In the genomic region with DNA sequence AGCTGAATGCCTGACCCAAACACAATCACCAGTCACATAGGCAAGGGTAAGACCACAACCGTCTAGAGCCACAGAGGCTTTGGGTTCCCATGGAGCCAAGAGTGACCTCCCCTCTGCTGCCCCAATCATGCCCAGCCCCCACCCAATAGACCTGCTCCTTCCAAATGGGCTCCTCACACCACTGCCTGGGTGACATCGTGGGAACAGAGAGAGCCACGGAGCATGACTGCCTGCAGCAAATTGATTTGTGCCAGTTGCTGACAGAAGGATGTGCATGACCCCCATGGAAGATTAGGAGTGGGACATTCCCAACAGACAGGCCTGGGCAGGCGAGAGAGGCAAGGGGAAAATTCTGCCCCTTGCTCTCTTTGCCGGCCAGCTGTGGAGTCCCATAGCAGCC, we compare ENCODE assay signal across 19 cellular contexts.
A peak's percentile ranks its signal among the peaks of the same experiment; 100 is the strongest.
DNase-seq lines count a peak whose midpoint lies in the region; ATAC-seq and TF ChIP-seq lines count a peak whose summit lies in the region.
"Had no signal": no experiment of that assay in that cellular context is flagged by ENCODE, and none has a peak within 500 bp of the region (broad histone marks: within the 10 kb centered on the region; RNA-seq: fewer than 3 reads in every experiment).

No MANE protein-coding gene starts in this region.

- peaks cover 14% of the 10 kb centered on the region for H3K36me3 Mint-ChIP-seq in endodermal cell (ENCODE audit: low read depth)
- peaks cover 8% of the 10 kb centered on the region for H3K36me3 Mint-ChIP-seq in nephron (ENCODE audit: low read depth)
- H3K36me3 Mint-ChIP-seq: CD8-positive, alpha-beta memory T cell had no signal

- H3K27me3 Mint-ChIP-seq in endodermal cell (ENCODE audit: insufficient read depth) (no peaks in the 10 kb centered on the region), nephron (ENCODE audit: low read depth) (no peaks in the 10 kb centered on the region)

- peaks cover 0 to 12% (median 0%) of the 10 kb centered on the region in 11 experiments; a peak in 1 of 22 replicates for H3K9me3 ChIP-seq in BLaER1 treated with 17β-estradiol and CSF1 and Interleukin-3, amounts not matched to agents 10 nM and 100 nM (replicated peaks in 1 of 11)
- H3K9me3 ChIP-seq in HEK293 (ENCODE audit: control insufficient read depth, insufficient read depth, low read depth, low read length) = no peaks in the 10 kb centered on the region
- H3K9me3 ChIP-seq in endodermal cell (ENCODE audit: control insufficient read depth, low read length) = no peaks in the 10 kb centered on the region
- H3K9me3 ChIP-seq: HAP-1 had no signal

- H3K9me3 Mint-ChIP-seq in endodermal cell = no peaks in the 10 kb centered on the region
- no peaks in the 10 kb centered on the region for H3K9me3 Mint-ChIP-seq in nephron

- TF ChIP-seq CTCF in HEK293 (tag by site-specific recombination; IDR thresholded peaks at IDR 0.05) = no peak
- TF ChIP-seq CTCF in endodermal cell (conservative IDR thresholded peaks at IDR 0.05) = no peak
- no peak for TF ChIP-seq CTCF in nephron (IDR thresholded peaks at IDR 0.05; ENCODE audit: unreplicated experiment in 3 of 3)
- no peak for TF ChIP-seq CTCF in RWPE1 (conservative IDR thresholded peaks at IDR 0.05; ENCODE audit: low read depth)
- no peak for TF ChIP-seq CTCF in foreskin fibroblast (IDR thresholded peaks at IDR 0.05; ENCODE audit: low read depth, low read length)

- DNase-seq in endodermal cell (no peak), AG08396 (ENCODE audit: low spot score) (no peak), RWPE1 (ENCODE audit: low spot score) (no peak), foreskin fibroblast (no peak)
- DNase-seq: ACHN; CD8-positive, alpha-beta memory T cell; Kasumi-1; MV-4-11; NCI-H1417 treated with DMSO at 0.1 percent for 48 hours; NCI-H2081; NCI-H226; NCI-H526 treated with DMSO at 0.1 percent for 48 hours; SHP77 had no signal

- H4K20me1 ChIP-seq in BLaER1 treated with 17β-estradiol and CSF1 and Interleukin-3, amounts not matched to agents 10 nM and 100 nM = no peaks in the 10 kb centered on the region

- WGBS in endodermal cell (ENCODE audit: insufficient coverage in 1 of 2, insufficient read length in 1 of 2), 2 experiments = 79 to 80% methylated on average over 3 to 5 of the region's 5 CpGs

- H3K4me2 ChIP-seq in BLaER1 treated with 17β-estradiol and CSF1 and Interleukin-3, amounts not matched to agents 10 nM and 100 nM = peak overlapping the region in 9 of 11 experiments; percentile 13 to 75 (median 59); a peak in 17 of 22 replicates

- H3K27me3 ChIP-seq in BLaER1 treated with 17β-estradiol and CSF1 and Interleukin-3, amounts not matched to agents 10 nM and 100 nM = peaks cover 0 to 19% (median 0%) of the 10 kb centered on the region in 11 experiments; a peak in 3 of 22 replicates
- no peaks in the 10 kb centered on the region for H3K27me3 ChIP-seq in endodermal cell (ENCODE audit: control insufficient read depth, insufficient read depth, low read length, poor library complexity, severe bottlenecking)

- POLR2A ChIA-PET in HEK293 (lab: Yijun Ruan, JAX) = no interaction called here
- POLR2A ChIA-PET in RWPE1 (lab: Yijun Ruan, JAX; ENCODE audit: low non-redundant PET) = no interaction called here

- H3K4me1 ChIP-seq in BLaER1 treated with 17β-estradiol and CSF1 and Interleukin-3, amounts not matched to agents 10 nM and 100 nM = peaks cover 0 to 48% (median 37%) of the 10 kb centered on the region in 10 experiments; a peak in 15 of 20 replicates
- H3K4me1 ChIP-seq in HEK293 (ENCODE audit: control insufficient read depth, insufficient read depth, low read length) = no peaks in the 10 kb centered on the region
- no peaks in the 10 kb centered on the region for H3K4me1 ChIP-seq in endodermal cell (ENCODE audit: control insufficient read depth, insufficient read depth, low read length)
- H3K4me1 ChIP-seq: HAP-1 had no signal

- H3K27ac Mint-ChIP-seq in endodermal cell = no peak overlapping the region
- peak overlapping the region in 2 of 3 experiments; percentile 10 to 41 for H3K27ac Mint-ChIP-seq in nephron
- H3K27ac Mint-ChIP-seq: B cell had no signal

- no peak overlapping the region for H3K4me3 ChIP-seq in BLaER1 treated with 17β-estradiol and CSF1 and Interleukin-3, amounts not matched to agents 10 nM and 100 nM
- H3K4me3 ChIP-seq in HEK293 (ENCODE audit: low read depth, low read length) (no peak overlapping the region), endodermal cell (ENCODE audit: low read length) (no peak overlapping the region), foreskin fibroblast (ENCODE audit: low read depth in 1 of 2, low read length in 2 of 2) (no peak overlapping the region)
- H3K4me3 ChIP-seq: HAP-1 had no signal

- peak overlapping the region in 1 of 11 experiments; percentile 8; a peak in 1 of 22 replicates for H3K9ac ChIP-seq in BLaER1 treated with 17β-estradiol and CSF1 and Interleukin-3, amounts not matched to agents 10 nM and 100 nM
- H3K9ac ChIP-seq in endodermal cell (ENCODE audit: extremely low read depth, low read length, poor library complexity, severe bottlenecking) = no peak overlapping the region

- no peaks in the 10 kb centered on the region for H3K36me3 ChIP-seq in BLaER1 treated with 17β-estradiol and CSF1 and Interleukin-3, amounts not matched to agents 10 nM and 100 nM
- H3K36me3 ChIP-seq in HEK293 (ENCODE audit: control insufficient read depth in 2 of 2, insufficient read depth in 1 of 2, low read length in 2 of 2) (no peaks in the 10 kb centered on the region), endodermal cell (ENCODE audit: control insufficient read depth, insufficient read depth, low read length) (no peaks in the 10 kb centered on the region)
- H3K36me3 ChIP-seq: HAP-1 had no signal

- H3K4me1 Mint-ChIP-seq in endodermal cell = peaks cover 5% of the 10 kb centered on the region
- peaks cover 13% of the 10 kb centered on the region for H3K4me1 Mint-ChIP-seq in nephron
- H3K4me1 Mint-ChIP-seq: B cell; CD8-positive, alpha-beta memory T cell had no signal

- H3K4me3 Mint-ChIP-seq in endodermal cell = no peak overlapping the region
- H3K4me3 Mint-ChIP-seq in nephron = no peak overlapping the region
- H3K4me3 Mint-ChIP-seq: B cell; CD8-positive, alpha-beta memory T cell had no signal

- ATAC-seq in HG02884 (IDR thresholded peaks at IDR 0.05; ENCODE audit: unreplicated experiment) = no peak

- CTCF ChIA-PET in HEK293 (lab: Yijun Ruan, JAX) = no interaction called here
- CTCF ChIA-PET in RWPE1 (lab: Yijun Ruan, JAX) = no interaction called here

- H3K27ac ChIP-seq in BLaER1 treated with 17β-estradiol and CSF1 and Interleukin-3, amounts not matched to agents 10 nM and 100 nM = no peak overlapping the region
- H3K27ac ChIP-seq in HEK293 (ENCODE audit: extremely low read depth, low read depth, low read length) (no peak overlapping the region), endodermal cell (ENCODE audit: low read depth, low read length) (peak overlapping the region; percentile 52), RWPE1 (no peak overlapping the region)

TF ChIP-seq in HEK293, 187 proteins besides CTCF, POLR2A, EP300 and RAD21:
- no peak for TF ChIP-seq MZF1 (tag by site-specific recombination; IDR thresholded peaks at IDR 0.05; ENCODE audit: borderline replicate concordance)
- no peak for TF ChIP-seq ZBTB17 (tag by site-specific recombination; IDR thresholded peaks at IDR 0.05)
- TF ChIP-seq, protein P1, sequence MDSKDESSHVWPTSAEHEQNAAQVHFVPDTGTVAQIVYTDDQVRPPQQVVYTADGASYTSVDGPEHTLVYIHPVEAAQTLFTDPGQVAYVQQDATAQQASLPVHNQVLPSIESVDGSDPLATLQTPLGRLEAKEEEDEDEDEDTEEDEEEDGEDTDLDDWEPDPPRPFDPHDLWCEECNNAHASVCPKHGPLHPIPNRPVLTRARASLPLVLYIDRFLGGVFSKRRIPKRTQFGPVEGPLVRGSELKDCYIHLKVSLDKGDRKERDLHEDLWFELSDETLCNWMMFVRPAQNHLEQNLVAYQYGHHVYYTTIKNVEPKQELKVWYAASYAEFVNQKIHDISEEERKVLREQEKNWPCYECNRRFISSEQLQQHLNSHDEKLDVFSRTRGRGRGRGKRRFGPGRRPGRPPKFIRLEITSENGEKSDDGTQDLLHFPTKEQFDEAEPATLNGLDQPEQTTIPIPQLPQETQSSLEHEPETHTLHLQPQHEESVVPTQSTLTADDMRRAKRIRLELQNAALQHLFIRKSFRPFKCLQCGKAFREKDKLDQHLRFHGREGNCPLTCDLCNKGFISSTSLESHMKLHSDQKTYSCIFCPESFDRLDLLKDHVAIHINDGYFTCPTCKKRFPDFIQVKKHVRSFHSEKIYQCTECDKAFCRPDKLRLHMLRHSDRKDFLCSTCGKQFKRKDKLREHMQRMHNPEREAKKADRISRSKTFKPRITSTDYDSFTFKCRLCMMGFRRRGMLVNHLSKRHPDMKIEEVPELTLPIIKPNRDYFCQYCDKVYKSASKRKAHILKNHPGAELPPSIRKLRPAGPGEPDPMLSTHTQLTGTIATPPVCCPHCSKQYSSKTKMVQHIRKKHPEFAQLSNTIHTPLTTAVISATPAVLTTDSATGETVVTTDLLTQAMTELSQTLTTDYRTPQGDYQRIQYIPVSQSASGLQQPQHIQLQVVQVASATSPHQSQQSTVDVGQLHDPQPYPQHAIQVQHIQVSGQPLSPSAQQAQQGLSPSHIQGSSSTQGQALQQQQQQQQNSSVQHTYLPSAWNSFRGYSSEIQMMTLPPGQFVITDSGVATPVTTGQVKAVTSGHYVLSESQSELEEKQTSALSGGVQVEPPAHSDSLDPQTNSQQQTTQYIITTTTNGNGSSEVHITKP (tag by site-specific recombination; IDR thresholded peaks at IDR 0.05) = peak; percentile 87
- TF ChIP-seq, protein P2, sequence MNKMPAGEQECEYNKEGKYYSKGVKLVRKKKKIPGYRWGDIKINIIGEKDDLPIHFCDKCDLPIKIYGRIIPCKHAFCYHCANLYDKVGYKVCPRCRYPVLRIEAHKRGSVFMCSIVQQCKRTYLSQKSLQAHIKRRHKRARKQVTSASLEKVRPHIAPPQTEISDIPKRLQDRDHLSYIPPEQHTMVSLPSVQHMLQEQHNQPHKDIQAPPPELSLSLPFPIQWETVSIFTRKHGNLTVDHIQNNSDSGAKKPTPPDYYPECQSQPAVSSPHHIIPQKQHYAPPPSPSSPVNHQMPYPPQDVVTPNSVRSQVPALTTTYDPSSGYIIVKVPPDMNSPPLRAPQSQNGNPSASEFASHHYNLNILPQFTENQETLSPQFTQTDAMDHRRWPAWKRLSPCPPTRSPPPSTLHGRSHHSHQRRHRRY (tag by site-specific recombination; IDR thresholded peaks at IDR 0.05) = no peak
